In the genomic region with DNA sequence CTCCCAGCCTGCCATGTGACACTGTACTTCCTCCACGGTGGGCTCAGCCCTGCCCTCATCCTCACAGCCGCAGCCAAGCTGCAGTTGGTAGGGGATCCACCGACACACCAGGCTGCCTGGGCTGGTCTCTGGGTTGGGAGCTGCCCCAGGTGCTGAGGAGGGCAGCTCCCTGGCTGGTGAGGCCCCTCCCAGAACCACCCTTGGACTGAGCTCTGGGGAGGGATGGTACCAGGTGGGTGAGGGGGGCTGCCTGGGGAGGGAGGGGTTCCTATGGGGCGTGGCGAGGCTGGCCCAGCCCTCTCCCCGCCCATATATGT, we compare ENCODE assay signal across 2 cellular contexts.
A peak's percentile ranks its signal among the peaks of the same experiment; 100 is the strongest.
TF ChIP-seq lines count a peak whose summit lies in the region.

No MANE protein-coding gene starts in this region.

TF ChIP-seq in Ishikawa, 13 proteins besides CTCF, POLR2A, EP300 and RAD21:
- TF ChIP-seq ZBTB7A (IDR thresholded peaks at IDR 0.05; ENCODE audit: low read depth) (no peak), REST (IDR thresholded peaks at IDR 0.05; ENCODE audit: low read depth) (0 out of 2 replicates have a peak, but pooled peaks have one; percentile 28), NFIC (IDR thresholded peaks at IDR 0.05) (no peak), CREB1 (IDR thresholded peaks at IDR 0.05; ENCODE audit: low read depth) (no peak), FOXM1 (IDR thresholded peaks at IDR 0.05; ENCODE audit: borderline replicate concordance, low read depth) (no peak), EGR1 (IDR thresholded peaks at IDR 0.05) (no peak), CEBPB (IDR thresholded peaks at IDR 0.05) (no peak)
- TF ChIP-seq, protein P1, sequence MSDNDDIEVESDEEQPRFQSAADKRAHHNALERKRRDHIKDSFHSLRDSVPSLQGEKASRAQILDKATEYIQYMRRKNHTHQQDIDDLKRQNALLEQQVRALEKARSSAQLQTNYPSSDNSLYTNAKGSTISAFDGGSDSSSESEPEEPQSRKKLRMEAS (IDR thresholded peaks at IDR 0.05): no peak

TF ChIP-seq in HepG2, 621 proteins besides CTCF, POLR2A, EP300 and RAD21 (continues in another document):
- no peak for TF ChIP-seq MAZ (IDR thresholded peaks at IDR 0.05; ENCODE audit: borderline replicate concordance, low read depth, low read length)
- TF ChIP-seq MAZ (CRISPR knock-in tag; IDR thresholded peaks at IDR 0.05; ENCODE audit: low read depth): 0 out of 2 replicates have a peak, but pooled peaks have one; percentile 2
- TF ChIP-seq ZNF737 (CRISPR knock-in tag; IDR thresholded peaks at IDR 0.05; ENCODE audit: borderline replicate concordance): 0 out of 2 replicates have a peak, but pooled peaks have one; percentile 22
- 0 out of 2 replicates have a peak, but pooled peaks have one; percentile 45 for TF ChIP-seq ZNF343 (CRISPR knock-in tag; IDR thresholded peaks at IDR 0.05)
- no peak for TF ChIP-seq ZBTB33 (CRISPR knock-in tag; IDR thresholded peaks at IDR 0.05)
- peak; percentile 47; the same call in 1 of the 2 replicates for TF ChIP-seq ZNF326 (CRISPR knock-in tag; IDR thresholded peaks at IDR 0.05; ENCODE audit: borderline replicate concordance)
- TF ChIP-seq MTA3 (CRISPR knock-in tag; IDR thresholded peaks at IDR 0.05): no peak
- 0 out of 2 replicates have a peak, but pooled peaks have one; percentile 8 for TF ChIP-seq KMT2B (CRISPR knock-in tag; IDR thresholded peaks at IDR 0.05)
- TF ChIP-seq ZBTB39 (CRISPR knock-in tag; IDR thresholded peaks at IDR 0.05): no peak
- no peak for TF ChIP-seq ZBTB7A (CRISPR knock-in tag; IDR thresholded peaks at IDR 0.05)
- TF ChIP-seq ZNF746 (CRISPR knock-in tag; IDR thresholded peaks at IDR 0.05): no peak
- TF ChIP-seq HNRNPH1 (optimal IDR thresholded peaks at IDR 0.05; ENCODE audit: low read depth, low read length): peak; percentile 25
- no peak for TF ChIP-seq SIX4 (CRISPR knock-in tag; IDR thresholded peaks at IDR 0.05)
- TF ChIP-seq POLR2AphosphoS5 (IDR thresholded peaks at IDR 0.05; ENCODE audit: low read depth, low read length): no peak
- 0 out of 2 replicates have a peak, but pooled peaks have one; percentile 38 for TF ChIP-seq ZNF556 (CRISPR knock-in tag; IDR thresholded peaks at IDR 0.05; ENCODE audit: borderline replicate concordance)
- 0 out of 2 replicates have a peak, but pooled peaks have one; percentile 28 for TF ChIP-seq ARNTL (CRISPR knock-in tag; IDR thresholded peaks at IDR 0.05)
- no peak for TF ChIP-seq TMF1 (CRISPR knock-in tag; IDR thresholded peaks at IDR 0.05; ENCODE audit: low read depth)
- no peak for TF ChIP-seq IRX3 (CRISPR knock-in tag; IDR thresholded peaks at IDR 0.05; ENCODE audit: borderline replicate concordance, low read depth)
- peak; percentile 35 for TF ChIP-seq POLR2G (IDR thresholded peaks at IDR 0.05; ENCODE audit: low read depth, low read length)
- peak; percentile 5; the same call in 1 of the 2 replicates for TF ChIP-seq ZBTB38 (CRISPR knock-in tag; IDR thresholded peaks at IDR 0.05)
- TF ChIP-seq ZBTB42 (CRISPR knock-in tag; IDR thresholded peaks at IDR 0.05): 0 out of 2 replicates have a peak, but pooled peaks have one; percentile 39
- TF ChIP-seq, protein P2, sequence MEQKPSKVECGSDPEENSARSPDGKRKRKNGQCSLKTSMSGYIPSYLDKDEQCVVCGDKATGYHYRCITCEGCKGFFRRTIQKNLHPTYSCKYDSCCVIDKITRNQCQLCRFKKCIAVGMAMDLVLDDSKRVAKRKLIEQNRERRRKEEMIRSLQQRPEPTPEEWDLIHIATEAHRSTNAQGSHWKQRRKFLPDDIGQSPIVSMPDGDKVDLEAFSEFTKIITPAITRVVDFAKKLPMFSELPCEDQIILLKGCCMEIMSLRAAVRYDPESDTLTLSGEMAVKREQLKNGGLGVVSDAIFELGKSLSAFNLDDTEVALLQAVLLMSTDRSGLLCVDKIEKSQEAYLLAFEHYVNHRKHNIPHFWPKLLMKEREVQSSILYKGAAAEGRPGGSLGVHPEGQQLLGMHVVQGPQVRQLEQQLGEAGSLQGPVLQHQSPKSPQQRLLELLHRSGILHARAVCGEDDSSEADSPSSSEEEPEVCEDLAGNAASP (CRISPR knock-in tag; IDR thresholded peaks at IDR 0.05; ENCODE audit: borderline replicate concordance): no peak
- 0 out of 2 replicates have a peak, but pooled peaks have one; percentile 35 for TF ChIP-seq CHD2 (IDR thresholded peaks at IDR 0.05; ENCODE audit: low read depth, low read length)
- TF ChIP-seq KLF12 (CRISPR knock-in tag; IDR thresholded peaks at IDR 0.05; ENCODE audit: borderline replicate concordance): 0 out of 2 replicates have a peak, but pooled peaks have one; percentile 5
- peak in 1 of 2 experiments; percentile 31; a peak in 1 of 4 replicates for TF ChIP-seq REST (IDR thresholded peaks at IDR 0.05; ENCODE audit: borderline replicate concordance in 1 of 2, low read depth in 1 of 2, low read length in 2 of 2)
- TF ChIP-seq, protein P3, sequence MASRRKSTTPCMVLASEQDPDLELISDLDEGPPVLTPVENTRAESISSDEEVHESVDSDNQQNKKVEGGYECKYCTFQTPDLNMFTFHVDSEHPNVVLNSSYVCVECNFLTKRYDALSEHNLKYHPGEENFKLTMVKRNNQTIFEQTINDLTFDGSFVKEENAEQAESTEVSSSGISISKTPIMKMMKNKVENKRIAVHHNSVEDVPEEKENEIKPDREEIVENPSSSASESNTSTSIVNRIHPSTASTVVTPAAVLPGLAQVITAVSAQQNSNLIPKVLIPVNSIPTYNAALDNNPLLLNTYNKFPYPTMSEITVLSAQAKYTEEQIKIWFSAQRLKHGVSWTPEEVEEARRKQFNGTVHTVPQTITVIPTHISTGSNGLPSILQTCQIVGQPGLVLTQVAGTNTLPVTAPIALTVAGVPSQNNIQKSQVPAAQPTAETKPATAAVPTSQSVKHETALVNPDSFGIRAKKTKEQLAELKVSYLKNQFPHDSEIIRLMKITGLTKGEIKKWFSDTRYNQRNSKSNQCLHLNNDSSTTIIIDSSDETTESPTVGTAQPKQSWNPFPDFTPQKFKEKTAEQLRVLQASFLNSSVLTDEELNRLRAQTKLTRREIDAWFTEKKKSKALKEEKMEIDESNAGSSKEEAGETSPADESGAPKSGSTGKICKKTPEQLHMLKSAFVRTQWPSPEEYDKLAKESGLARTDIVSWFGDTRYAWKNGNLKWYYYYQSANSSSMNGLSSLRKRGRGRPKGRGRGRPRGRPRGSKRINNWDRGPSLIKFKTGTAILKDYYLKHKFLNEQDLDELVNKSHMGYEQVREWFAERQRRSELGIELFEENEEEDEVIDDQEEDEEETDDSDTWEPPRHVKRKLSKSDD (CRISPR knock-in tag; IDR thresholded peaks at IDR 0.05; ENCODE audit: low read depth): peak; percentile 9; the same call in 1 of the 2 replicates
- TF ChIP-seq SOX6 (IDR thresholded peaks at IDR 0.05): no peak
- TF ChIP-seq SOX6 (CRISPR knock-in tag; IDR thresholded peaks at IDR 0.05): no peak
- TF ChIP-seq ZBTB4 (CRISPR knock-in tag; IDR thresholded peaks at IDR 0.05; ENCODE audit: borderline replicate concordance): no peak
- TF ChIP-seq ZNF691 (CRISPR knock-in tag; IDR thresholded peaks at IDR 0.05; ENCODE audit: borderline replicate concordance, low read depth): peak; percentile 38; the same call in 1 of the 2 replicates
- TF ChIP-seq SNAPC2 (CRISPR knock-in tag; IDR thresholded peaks at IDR 0.05): no peak
- TF ChIP-seq, protein P4, sequence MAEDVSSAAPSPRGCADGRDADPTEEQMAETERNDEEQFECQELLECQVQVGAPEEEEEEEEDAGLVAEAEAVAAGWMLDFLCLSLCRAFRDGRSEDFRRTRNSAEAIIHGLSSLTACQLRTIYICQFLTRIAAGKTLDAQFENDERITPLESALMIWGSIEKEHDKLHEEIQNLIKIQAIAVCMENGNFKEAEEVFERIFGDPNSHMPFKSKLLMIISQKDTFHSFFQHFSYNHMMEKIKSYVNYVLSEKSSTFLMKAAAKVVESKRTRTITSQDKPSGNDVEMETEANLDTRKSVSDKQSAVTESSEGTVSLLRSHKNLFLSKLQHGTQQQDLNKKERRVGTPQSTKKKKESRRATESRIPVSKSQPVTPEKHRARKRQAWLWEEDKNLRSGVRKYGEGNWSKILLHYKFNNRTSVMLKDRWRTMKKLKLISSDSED (CRISPR knock-in tag; IDR thresholded peaks at IDR 0.05): no peak
- TF ChIP-seq ZNF230 (CRISPR knock-in tag; IDR thresholded peaks at IDR 0.05): 0 out of 2 replicates have a peak, but pooled peaks have one; percentile 9
- 0 out of 2 replicates have a peak, but pooled peaks have one; percentile 40 for TF ChIP-seq ZNF251 (CRISPR knock-in tag; IDR thresholded peaks at IDR 0.05)
- TF ChIP-seq NAIF1 (CRISPR knock-in tag; IDR thresholded peaks at IDR 0.05; ENCODE audit: borderline replicate concordance): no peak
- TF ChIP-seq ZNF530 (CRISPR knock-in tag; IDR thresholded peaks at IDR 0.05; ENCODE audit: low read depth): no peak
- TF ChIP-seq RXRA (CRISPR knock-in tag; IDR thresholded peaks at IDR 0.05): no peak
